8 cellular contexts compared by ENCODE assay signal in the genomic region with DNA sequence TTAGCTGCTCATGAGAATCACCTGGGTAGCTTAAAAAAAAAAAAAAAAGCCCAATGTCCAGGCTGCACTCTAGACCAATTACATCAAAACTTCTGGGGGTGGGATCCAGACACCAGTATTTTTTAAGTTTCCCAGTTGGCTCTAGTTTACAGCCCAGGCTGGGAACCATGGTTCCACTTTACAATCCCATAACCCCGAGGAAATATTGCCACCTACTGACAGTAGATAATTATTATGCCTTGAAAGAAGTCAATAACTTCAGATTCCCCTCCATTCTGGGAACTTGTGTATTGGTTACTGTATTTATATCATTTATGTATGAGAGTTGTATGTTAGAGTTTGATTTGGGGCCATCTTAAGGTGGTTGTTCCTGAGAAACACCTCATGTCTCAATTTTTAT.
DNase-seq lines count a peak whose midpoint lies in the region; ATAC-seq, FAIRE-seq and TF ChIP-seq lines count a peak whose summit lies in the region.

No MANE protein-coding gene starts in this region.

- no peak overlapping the region for H3K27ac ChIP-seq in osteoblast (ENCODE audit: low read depth, low read length)

- no peaks in the 10 kb centered on the region for H3K4me1 ChIP-seq in osteoblast (ENCODE audit: insufficient read depth, low read length)

- ATAC-seq in HG03460 (IDR thresholded peaks at IDR 0.05; ENCODE audit: unreplicated experiment), result no peak
- ATAC-seq in HG02884 (IDR thresholded peaks at IDR 0.05; ENCODE audit: unreplicated experiment), result no peak

- no peak overlapping the region for H2AFZ ChIP-seq in osteoblast (ENCODE audit: low read length)

- H3K36me3 ChIP-seq in osteoblast (ENCODE audit: insufficient read depth, low read length), result no peaks in the 10 kb centered on the region

- no peaks in the 10 kb centered on the region for H4K20me1 ChIP-seq in osteoblast (ENCODE audit: insufficient read depth, low read length)

- DNase-seq in SIG-M5 treated with dmso at 0.1 percent for 504 hours (lab: John Stamatoyannopoulos, UW; ENCODE audit: unreplicated experiment), result peak; percentile 45
- DNase-seq in SIG-M5 (lab: John Stamatoyannopoulos, UW), result no peak
- peak; percentile 64 for DNase-seq in NCI-H526 treated with DMSO at 0.1 percent for 48 hours (lab: John Stamatoyannopoulos, UW)
- DNase-seq in cerebellum (ENCODE audit: low spot score), result peak; percentile 28
- peak; percentile 82 for DNase-seq in osteoblast (ENCODE audit: insufficient read length, low spot score, missing footprints)
- no peak for DNase-seq in GM19239 (ENCODE audit: insufficient read length, low spot score)

- H3K9me3 ChIP-seq in osteoblast (ENCODE audit: low read depth, low read length), result no peaks in the 10 kb centered on the region

- FAIRE-seq in GM19239 (lab: Jason Lieb, UNC), result no peak

- TF ChIP-seq CTCF in osteoblast (IDR thresholded peaks at IDR 0.05; ENCODE audit: extremely low read depth, low read depth, low read length), result peak; percentile 55

- no peak overlapping the region for H3K4me2 ChIP-seq in osteoblast (ENCODE audit: insufficient read depth, low read length)

- H3K79me2 ChIP-seq in osteoblast (ENCODE audit: insufficient read depth, low read length), result no peaks in the 10 kb centered on the region

- H3K4me3 ChIP-seq in osteoblast (ENCODE audit: insufficient read depth, low read length), result no peak overlapping the region

- peaks cover 22% of the 10 kb centered on the region for H3K27me3 ChIP-seq in osteoblast (ENCODE audit: insufficient read depth, low read length)

Comparison
In these comparisons a context has a peak if more than half of its experiments do, and no peak if none do; other contexts are left out.
1. DNase-seq: peak in SIG-M5 treated with dmso at 0.1 percent for 504 hours (single experiment), NCI-H526 treated with DMSO at 0.1 percent for 48 hours (single experiment), cerebellum (single experiment) and osteoblast (single experiment); none in SIG-M5 (single experiment) and GM19239 (single experiment).